ENCODE assay signal across 1 cellular context in the genomic region with DNA sequence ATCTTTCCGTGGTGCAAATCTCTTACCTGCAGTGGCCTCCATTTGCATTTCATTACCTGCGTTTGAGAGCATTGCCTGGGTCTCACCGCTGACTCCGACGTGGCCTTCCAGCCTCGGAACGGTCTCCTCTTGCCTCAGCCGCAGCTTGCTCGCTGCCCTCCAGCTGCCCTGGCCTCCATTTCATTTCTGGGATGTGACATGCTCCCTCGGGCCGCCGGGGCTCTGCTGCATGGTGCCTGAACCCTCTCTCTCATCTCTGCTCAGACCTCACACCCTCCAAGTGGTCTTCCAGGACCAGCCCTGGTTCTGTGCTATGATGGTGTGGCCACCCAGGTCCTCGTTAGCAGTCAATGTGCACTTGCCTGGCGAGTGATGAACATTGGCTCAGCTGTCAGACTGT.
TF ChIP-seq lines count a peak whose summit lies in the region.

No MANE protein-coding gene starts in this region.

TF ChIP-seq in H1, 55 proteins besides CTCF, POLR2A, EP300 and RAD21 (continued from another document):
- no peak for TF ChIP-seq ASH2L (IDR thresholded peaks at IDR 0.05; ENCODE audit: low read length)
- no peak for TF ChIP-seq JUND (IDR thresholded peaks at IDR 0.05; ENCODE audit: low read length)
- no peak for TF ChIP-seq RBBP5 (IDR thresholded peaks at IDR 0.05; ENCODE audit: borderline replicate concordance, low read depth, low read length)
- no peak for TF ChIP-seq YY1 (IDR thresholded peaks at IDR 0.05; ENCODE audit: low read depth, low read length)
- TF ChIP-seq CBX8 (IDR thresholded peaks at IDR 0.05; ENCODE audit: borderline replicate concordance, low read depth, low read length): no peak
- no peak for TF ChIP-seq POU5F1 (IDR thresholded peaks at IDR 0.05; ENCODE audit: low read depth, low read length)
- TF ChIP-seq MAX (IDR thresholded peaks at IDR 0.05): no peak
- no peak for TF ChIP-seq HDAC6 (IDR thresholded peaks at IDR 0.05; ENCODE audit: low read depth, low read length)
- TF ChIP-seq SIX5 (IDR thresholded peaks at IDR 0.05; ENCODE audit: low read depth, low read length): no peak
- no peak for TF ChIP-seq TEAD4 (IDR thresholded peaks at IDR 0.05; ENCODE audit: low read depth, low read length)
- no peak for TF ChIP-seq RFX5 (IDR thresholded peaks at IDR 0.05; ENCODE audit: borderline replicate concordance, low read depth, low read length)
- TF ChIP-seq SP4 (IDR thresholded peaks at IDR 0.05; ENCODE audit: low read length): no peak
- no peak for TF ChIP-seq CBX5 (IDR thresholded peaks at IDR 0.05; ENCODE audit: low read depth, low read length)
- TF ChIP-seq, protein P1, sequence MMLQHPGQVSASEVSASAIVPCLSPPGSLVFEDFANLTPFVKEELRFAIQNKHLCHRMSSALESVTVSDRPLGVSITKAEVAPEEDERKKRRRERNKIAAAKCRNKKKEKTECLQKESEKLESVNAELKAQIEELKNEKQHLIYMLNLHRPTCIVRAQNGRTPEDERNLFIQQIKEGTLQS (IDR thresholded peaks at IDR 0.05; ENCODE audit: insufficient read depth, low read depth, low read length): no peak
- no peak for TF ChIP-seq TCF12 (IDR thresholded peaks at IDR 0.05; ENCODE audit: low read depth, low read length)
- TF ChIP-seq JUN (IDR thresholded peaks at IDR 0.05; ENCODE audit: low read depth, low read length): no peak
- TF ChIP-seq KDM1A (IDR thresholded peaks at IDR 0.05; ENCODE audit: borderline replicate concordance, low read length): no peak
- TF ChIP-seq NRF1 (IDR thresholded peaks at IDR 0.05; ENCODE audit: low read depth, low read length): no peak
